ENCODE assay signal across 24 cellular contexts in the genomic region with DNA sequence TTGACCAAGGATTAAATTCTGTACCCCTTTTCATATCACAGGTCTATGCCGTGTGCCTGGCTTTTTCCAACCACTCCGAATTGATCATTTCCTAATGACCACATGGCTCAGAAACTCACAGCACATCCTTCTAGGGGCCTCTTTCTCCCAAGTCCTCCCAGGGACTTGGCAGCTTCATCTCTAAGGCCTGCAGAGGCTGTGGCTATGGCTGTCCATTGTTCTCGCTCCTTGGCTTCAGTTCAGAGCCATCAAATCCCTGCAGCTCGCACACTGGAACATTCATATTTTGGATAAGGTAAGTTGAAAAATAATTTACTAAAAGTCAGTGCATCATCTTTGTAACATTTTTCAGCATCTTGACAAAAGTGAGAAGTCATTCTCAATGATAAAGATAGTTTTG.
"Had no signal": no experiment of that assay in that cellular context is flagged by ENCODE, and none has a peak within 500 bp of the region (broad histone marks: within the 10 kb centered on the region; RNA-seq: fewer than 3 reads in every experiment).

No MANE protein-coding gene starts in this region.

- H3K9me3 ChIP-seq: body of pancreas, esophagus squamous epithelium, gastroesophageal sphincter had no signal

- H3K27ac ChIP-seq: body of pancreas, epithelial cell of prostate, esophagus squamous epithelium, gastroesophageal sphincter, WERI-Rb-1 had no signal

- H3K4me3 ChIP-seq: body of pancreas, esophagus squamous epithelium, gastroesophageal sphincter had no signal

- DNase-seq: activated B cell treated with CpG ODN at 0.5 μM for 24 hours; activated CD4-positive, alpha-beta T cell treated with anti-CD3 and anti-CD28 coated beads for 48 hours; activated CD4-positive, alpha-beta T cell treated with anti-CD3 and anti-CD28 coated beads, Interleukin-2, amount 50 U/mL, for 1 hour; activated CD4-positive, alpha-beta T cell treated with anti-CD3 and anti-CD28 coated beads, Interleukin-2, amount 50 U/mL, for 48 hours; activated CD8-positive, alpha-beta memory T cell treated with anti-CD3 and anti-CD28 coated beads for 24 hours; activated CD8-positive, alpha-beta T cell treated with anti-CD3 and anti-CD28 coated beads for 36 hours; activated effector memory CD4-positive, alpha-beta T cell treated with Interleukin-2 at 50 U/mL for 16 hours; activated gamma-delta T cell treated with Interleukin-2 at 50 U/mL for 16 hours; activated naive CD4-positive, alpha-beta T cell treated with anti-CD3 and anti-CD28 coated beads, Interleukin-2, amount 50 U/mL, for 16 hours; activated naive CD4-positive, alpha-beta T cell treated with Interleukin-2 at 50 U/mL for 16 hours; activated T-cell treated with anti-CD3 and anti-CD28 coated beads, Interleukin-2, amount 50 U/mL, for 4 hours; amniotic stem cell; body of pancreas; cortex of kidney; dermis blood vessel endothelial cell; effector CD8-positive, alpha-beta T cell; esophagus squamous epithelium; foreskin melanocyte; T-helper 9 cell; WERI-Rb-1 had no signal

- ATAC-seq: activated CD4-positive, CD25-positive, alpha-beta regulatory T cell treated with anti-CD3 and anti-CD28 coated beads, Interleukin-2, amount 50 U/mL, for 24 hours; activated CD8-positive, alpha-beta T cell treated with anti-CD3 and anti-CD28 coated beads for 36 hours; activated T-cell treated with anti-CD3 and anti-CD28 coated beads, Interleukin-2, amount 50 U/mL, for 4 hours; activated T-helper 17 cell treated with anti-CD3 and anti-CD28 coated beads, Interleukin-2, amount 50 U/mL, for 72 hours; body of pancreas; gastroesophageal sphincter had no signal

- H3K27me3 ChIP-seq: body of pancreas, esophagus squamous epithelium, gastroesophageal sphincter had no signal

- H3K4me1 ChIP-seq: body of pancreas, esophagus squamous epithelium, gastroesophageal sphincter had no signal

- H3K36me3 ChIP-seq: esophagus squamous epithelium, gastroesophageal sphincter, WERI-Rb-1 had no signal
